In genomic region chr4:149008415-149009025, GRCh38 we compare ENCODE assay signal across 21 cellular contexts.
DNase-seq lines count a peak whose midpoint lies in the region; ATAC-seq, FAIRE-seq and TF ChIP-seq lines count a peak whose summit lies in the region.
"Had no signal": no experiment of that assay in that cellular context is flagged by ENCODE, and none has a peak within 500 bp of the region (broad histone marks: within the 10 kb centered on the region; RNA-seq: fewer than 3 reads in every experiment).

No MANE protein-coding gene starts in this region.

- peaks cover 8% of the 10 kb centered on the region for H3K4me1 Mint-ChIP-seq in GM23338

- no peak overlapping the region for H3K4me2 ChIP-seq in GM23338
- no peak overlapping the region for H3K4me2 ChIP-seq in H1 (ENCODE audit: insufficient read depth in 1 of 2, low read depth in 2 of 2, low read length in 2 of 2)
- H3K4me2 ChIP-seq: BLaER1 treated with 17β-estradiol and CSF1 and Interleukin-3, amounts not matched to agents 10 nM and 100 nM had no signal

- no peak overlapping the region for H3K9ac ChIP-seq in H1 (replicated peaks in 1 of 4; ENCODE audit: extremely low read depth in 1 of 4, low read depth in 3 of 4, low read length in 3 of 4)
- H3K9ac ChIP-seq: BLaER1 treated with 17β-estradiol and CSF1 and Interleukin-3, amounts not matched to agents 10 nM and 100 nM had no signal

- H2AK5ac ChIP-seq in H1 (ENCODE audit: low read depth, low read length), result no peak overlapping the region

- H4K20me1 ChIP-seq in GM23338 (replicated peaks; ENCODE audit: insufficient read depth) (no peaks in the 10 kb centered on the region), H1 (replicated peaks in 1 of 2; ENCODE audit: control insufficient read depth in 1 of 2, insufficient read depth in 2 of 2, low read length in 2 of 2) (no peaks in the 10 kb centered on the region)
- H4K20me1 ChIP-seq: BLaER1 treated with 17β-estradiol and CSF1 and Interleukin-3, amounts not matched to agents 10 nM and 100 nM had no signal

- H3K4me3 Mint-ChIP-seq in GM23338, result no peak overlapping the region
- H3K4me3 Mint-ChIP-seq: CD8-positive, alpha-beta T cell; H9 had no signal

- DNase-seq in GM23338 (ENCODE audit: low spot score), result peak; percentile 37
- no peak for DNase-seq in H1 (ENCODE audit: low read depth in 1 of 2, low spot score in 2 of 2)
- peak; percentile 56 for DNase-seq in lung (ENCODE audit: low spot score)
- DNase-seq in thyroid gland, result peak; percentile 5 to 12
- DNase-seq in dorsolateral prefrontal cortex, result no peak
- no peak for DNase-seq in stimulated activated CD4-positive, alpha-beta T cell treated with anti-CD3 and anti-CD28 coated beads, Interleukin-2, amount 100 ng/mL, for 24 hours
- no peak for DNase-seq in right atrium auricular region (ENCODE audit: low spot score)
- DNase-seq in NCI-H2227 (lab: John Stamatoyannopoulos, UW; ENCODE audit: unreplicated experiment), result no peak
- DNase-seq: CD8-positive, alpha-beta T cell; H9; NCI-H1417 treated with DMSO at 0.1 percent for 48 hours; NCI-H1930; NCI-H345; NCI-H524 treated with DMSO at 0.1 percent for 48 hours; PC-3; RPMI8226; SHP77 treated with DMSO at 0.1 percent for 48 hours had no signal

- no peaks in the 10 kb centered on the region for H3K79me2 ChIP-seq in GM23338 (replicated peaks; ENCODE audit: insufficient read depth)
- H3K79me2 ChIP-seq in H1 (ENCODE audit: control insufficient read depth in 1 of 2, insufficient read depth in 2 of 2, low read length in 2 of 2), result no peaks in the 10 kb centered on the region

- H2BK12ac ChIP-seq in H1 (ENCODE audit: low read depth, low read length), result no peak overlapping the region

- H3K9me2 ChIP-seq in GM23338 (ENCODE audit: insufficient read depth), result peaks cover 10% of the 10 kb centered on the region

- TF ChIP-seq POLR2A in H1 (IDR thresholded peaks at IDR 0.05; ENCODE audit: control extremely low read depth in 1 of 2, low read depth in 2 of 2, low read length in 2 of 2), result no peak
- no peak for TF ChIP-seq POLR2A in thyroid gland (IDR thresholded peaks at IDR 0.05)

- H3K36me3 ChIP-seq in GM23338 (ENCODE audit: insufficient read depth) (no peaks in the 10 kb centered on the region), H1 (ENCODE audit: control insufficient read depth in 2 of 4, insufficient read depth in 4 of 4, low read length in 3 of 4) (no peaks in the 10 kb centered on the region), lung (ENCODE audit: control insufficient read depth in 2 of 2, insufficient read depth in 2 of 2, low read length in 2 of 2) (no peaks in the 10 kb centered on the region), thyroid gland (no peaks in the 10 kb centered on the region), right atrium auricular region (no peaks in the 10 kb centered on the region)
- H3K36me3 ChIP-seq: BLaER1 treated with 17β-estradiol and CSF1 and Interleukin-3, amounts not matched to agents 10 nM and 100 nM had no signal

- no peak for TF ChIP-seq EP300 in H1 (IDR thresholded peaks at IDR 0.05; ENCODE audit: borderline replicate concordance in 1 of 2, low read depth in 2 of 2, low read length in 2 of 2)

- no peak overlapping the region for H4K91ac ChIP-seq in H1 (replicated peaks; ENCODE audit: insufficient read length, low read length)

- H3K4me1 ChIP-seq in GM23338 (ENCODE audit: insufficient read depth), result peaks cover 5% of the 10 kb centered on the region; the same call in 1 of the 2 replicates
- H3K4me1 ChIP-seq in H1 (replicated peaks in 1 of 4; ENCODE audit: control insufficient read depth in 3 of 4, insufficient read depth in 4 of 4, low read length in 3 of 4), result peaks cover 0 to 6% (median under 1%) of the 10 kb centered on the region in 4 experiments; a peak in 4 of 7 replicates
- H3K4me1 ChIP-seq in lung (ENCODE audit: control insufficient read depth in 2 of 2, insufficient read depth in 2 of 2, low read length in 2 of 2), result no peaks in the 10 kb centered on the region
- peaks cover 0 to 4% of the 10 kb centered on the region in 2 donors for H3K4me1 ChIP-seq in thyroid gland
- H3K4me1 ChIP-seq in right atrium auricular region, result no peaks in the 10 kb centered on the region
- H3K4me1 ChIP-seq: BLaER1 treated with 17β-estradiol and CSF1 and Interleukin-3, amounts not matched to agents 10 nM and 100 nM had no signal

- no peak for TF ChIP-seq RAD21 in H1 (IDR thresholded peaks at IDR 0.05 in 1 of 2, conservative IDR thresholded peaks at IDR 0.05 in 1 of 2; ENCODE audit: low read depth in 2 of 2, low read length in 2 of 2)

- WGBS in H1 (ENCODE audit: extremely low coverage in 1 of 2, insufficient coverage in 1 of 2, insufficient read length in 1 of 2, insufficient replicate concordance in 2 of 2, low coverage in 1 of 2, low lambda C conversion rate in 2 of 2, missing lambda C conversion rate in 1 of 2), 2 experiments, result 89% methylated on average over 3 of the region's 3 CpGs; no CpG with 5 or more reads in 1 of the 2 experiments
- WGBS in lung, 2 donors, result 66 to 78% methylated on average over 3 of the region's 3 CpGs
- WGBS in thyroid gland, 2 donors, result 74 to 75% methylated on average over 3 of the region's 3 CpGs

- TF ChIP-seq CTCF in GM23338 (conservative IDR thresholded peaks at IDR 0.05; ENCODE audit: low read depth in 2 of 2), result no peak
- TF ChIP-seq CTCF in H1 (IDR thresholded peaks at IDR 0.05; ENCODE audit: control extremely low read depth in 1 of 3, insufficient read depth in 1 of 3, low read depth in 1 of 3, low read length in 3 of 3), result no peak
- TF ChIP-seq CTCF in lung (IDR thresholded peaks at IDR 0.05; ENCODE audit: control extremely low read depth, extremely low read depth), result no peak
- no peak for TF ChIP-seq CTCF in thyroid gland (IDR thresholded peaks at IDR 0.05)
- TF ChIP-seq CTCF in dorsolateral prefrontal cortex (IDR thresholded peaks at IDR 0.05 in 54 of 56, conservative IDR thresholded peaks at IDR 0.05 in 2 of 56; ENCODE audit: low read depth in 1 of 56, partially characterized antibody in 56 of 56), result no peak
- TF ChIP-seq CTCF in right atrium auricular region (IDR thresholded peaks at IDR 0.05), result no peak

- no peaks in the 10 kb centered on the region for H3K36me3 Mint-ChIP-seq in GM23338 (ENCODE audit: low read depth)
- H3K36me3 Mint-ChIP-seq: CD8-positive, alpha-beta T cell had no signal

- no peak overlapping the region for H2BK120ac ChIP-seq in H1 (replicated peaks; ENCODE audit: low read depth, low read length)

- H2BK15ac ChIP-seq in H1 (ENCODE audit: low read length), result no peak overlapping the region

- no peak overlapping the region for H3K18ac ChIP-seq in H1 (ENCODE audit: extremely low read depth, low read length)

- no peak overlapping the region for H4K8ac ChIP-seq in H1 (ENCODE audit: extremely low read depth, insufficient read depth, low read length)

- no peak overlapping the region for H2BK20ac ChIP-seq in H1 (ENCODE audit: low read length)

- no peak for FAIRE-seq in H1 (lab: Jason Lieb, UNC)
- FAIRE-seq: A204.1, D721Med had no signal

- H3K9me3 ChIP-seq in H1 (ENCODE audit: insufficient read depth in 2 of 2, low read depth in 1 of 2, low read length in 1 of 2), result no peaks in the 10 kb centered on the region
- peaks cover 2 to 5% of the 10 kb centered on the region in 2 donors for H3K9me3 ChIP-seq in lung (ENCODE audit: control insufficient read depth in 2 of 2, insufficient read depth in 1 of 2, low read length in 1 of 2)
- H3K9me3 ChIP-seq in thyroid gland, result no peaks in the 10 kb centered on the region
- no peaks in the 10 kb centered on the region for H3K9me3 ChIP-seq in right atrium auricular region
- H3K9me3 ChIP-seq: BLaER1 treated with 17β-estradiol and CSF1 and Interleukin-3, amounts not matched to agents 10 nM and 100 nM had no signal

- H2AFZ ChIP-seq in GM23338 (peak overlapping the region; percentile 34; the same call in 1 of the 2 replicates), H1 (ENCODE audit: low read length) (peak overlapping the region; percentile 53; the same call in 1 of the 2 replicates)

- CTCF ChIA-PET in H1 (lab: Charles Lee; ENCODE audit: partially characterized antibody), result interaction anchor here (2.6 kb wide), 1 partner anchor 23 kb away, joined by 7 read pairs; no protein-coding TSS in a partner anchor

- H3K27me3 Mint-ChIP-seq in GM23338 (ENCODE audit: insufficient read depth, low read depth, poor library complexity), result no peaks in the 10 kb centered on the region

- no peak overlapping the region for H3K4ac ChIP-seq in H1 (replicated peaks; ENCODE audit: insufficient read length, low read depth, low read length)

- H3F3A ChIP-seq in GM23338 (replicated peaks; ENCODE audit: low read depth), result no peaks in the 10 kb centered on the region

- intact Hi-C loops in thyroid gland (cut with DNase I), result no loop called here
- intact Hi-C loops in dorsolateral prefrontal cortex (cut with DNase I), result no loop called here

- H3K4me3 ChIP-seq in GM23338 (no peak overlapping the region), H1 (ENCODE audit: extremely low read depth in 1 of 4, insufficient read depth in 2 of 4, low read depth in 3 of 4, low read length in 4 of 4) (no peak overlapping the region), lung (no peak overlapping the region), thyroid gland (replicated peaks in 1 of 3) (no peak overlapping the region), dorsolateral prefrontal cortex (no peak overlapping the region), right atrium auricular region (no peak overlapping the region)
- H3K4me3 ChIP-seq: BLaER1 treated with 17β-estradiol and CSF1 and Interleukin-3, amounts not matched to agents 10 nM and 100 nM had no signal

- H3K27ac ChIP-seq in GM23338 (ENCODE audit: low read depth), result no peak overlapping the region
- no peak overlapping the region for H3K27ac ChIP-seq in H1 (ENCODE audit: low read depth, low read length)
- no peak overlapping the region for H3K27ac ChIP-seq in lung (ENCODE audit: low read depth in 1 of 2, low read length in 1 of 2)
- H3K27ac ChIP-seq in thyroid gland, result no peak overlapping the region
- no peak overlapping the region for H3K27ac ChIP-seq in dorsolateral prefrontal cortex
- H3K27ac ChIP-seq in right atrium auricular region, result no peak overlapping the region
- H3K27ac ChIP-seq: BLaER1 treated with 17β-estradiol and CSF1 and Interleukin-3, amounts not matched to agents 10 nM and 100 nM; HL-60 had no signal

- ATAC-seq in GM23338 (peak; percentile 56), lung (ENCODE audit: insufficient read depth, low FRiP score) (peak; percentile 65)
- ATAC-seq: CD8-positive, alpha-beta T cell; PC-3 had no signal

- H3K27me3 ChIP-seq in GM23338 (ENCODE audit: insufficient read depth) (no peaks in the 10 kb centered on the region), H1 (replicated peaks in 1 of 4; ENCODE audit: control insufficient read depth in 3 of 4, extremely low read depth in 1 of 4, insufficient read depth in 3 of 4, low read length in 3 of 4) (no peaks in the 10 kb centered on the region), lung (ENCODE audit: control insufficient read depth, insufficient read depth) (no peaks in the 10 kb centered on the region), thyroid gland (no peaks in the 10 kb centered on the region), dorsolateral prefrontal cortex (no peaks in the 10 kb centered on the region), right atrium auricular region (no peaks in the 10 kb centered on the region)
- H3K27me3 ChIP-seq: BLaER1 treated with 17β-estradiol and CSF1 and Interleukin-3, amounts not matched to agents 10 nM and 100 nM had no signal

- H3K23me2 ChIP-seq in H1 (ENCODE audit: low read depth, low read length), result no peaks in the 10 kb centered on the region

- H3K9me3 Mint-ChIP-seq in GM23338, result peaks cover 3% of the 10 kb centered on the region; the same call in 2 of the 3 replicates
- H3K9me3 Mint-ChIP-seq: CD8-positive, alpha-beta T cell had no signal

- no peak overlapping the region for H3K56ac ChIP-seq in H1 (replicated peaks; ENCODE audit: insufficient read length, low read depth, low read length)

- H3K27ac Mint-ChIP-seq in GM23338, result peak overlapping the region; percentile 43; the same call in 1 of the 2 replicates
- H3K27ac Mint-ChIP-seq: CD8-positive, alpha-beta T cell; H9 had no signal

- H4K5ac ChIP-seq in H1 (ENCODE audit: insufficient read length, low read depth, low read length), result no peak overlapping the region

- POLR2A ChIA-PET in H1 (lab: Charles Lee; ENCODE audit: partially characterized antibody), result no interaction called here

- H3K14ac ChIP-seq in H1 (ENCODE audit: insufficient read length), result no peak overlapping the region

- no peak overlapping the region for H2BK5ac ChIP-seq in H1 (ENCODE audit: low read depth, low read length)

- H3K79me1 ChIP-seq in H1 (ENCODE audit: low read depth, low read length), result no peaks in the 10 kb centered on the region

- no peak overlapping the region for H3K23ac ChIP-seq in H1 (ENCODE audit: insufficient read length)

Comparison
In these comparisons a context has a peak if more than half of its experiments do, and no peak if none do; other contexts are left out.
1. DNase-seq: peak in GM23338 (single experiment), lung (single experiment) and thyroid gland (2 of 2); none in H1 (0 of 2), dorsolateral prefrontal cortex (0 of 10), stimulated activated CD4-positive, alpha-beta T cell treated with anti-CD3 and anti-CD28 coated beads, Interleukin-2, amount 100 ng/mL, for 24 hours (0 of 2), right atrium auricular region (single experiment) and NCI-H2227 (single experiment).